In the genomic region with DNA sequence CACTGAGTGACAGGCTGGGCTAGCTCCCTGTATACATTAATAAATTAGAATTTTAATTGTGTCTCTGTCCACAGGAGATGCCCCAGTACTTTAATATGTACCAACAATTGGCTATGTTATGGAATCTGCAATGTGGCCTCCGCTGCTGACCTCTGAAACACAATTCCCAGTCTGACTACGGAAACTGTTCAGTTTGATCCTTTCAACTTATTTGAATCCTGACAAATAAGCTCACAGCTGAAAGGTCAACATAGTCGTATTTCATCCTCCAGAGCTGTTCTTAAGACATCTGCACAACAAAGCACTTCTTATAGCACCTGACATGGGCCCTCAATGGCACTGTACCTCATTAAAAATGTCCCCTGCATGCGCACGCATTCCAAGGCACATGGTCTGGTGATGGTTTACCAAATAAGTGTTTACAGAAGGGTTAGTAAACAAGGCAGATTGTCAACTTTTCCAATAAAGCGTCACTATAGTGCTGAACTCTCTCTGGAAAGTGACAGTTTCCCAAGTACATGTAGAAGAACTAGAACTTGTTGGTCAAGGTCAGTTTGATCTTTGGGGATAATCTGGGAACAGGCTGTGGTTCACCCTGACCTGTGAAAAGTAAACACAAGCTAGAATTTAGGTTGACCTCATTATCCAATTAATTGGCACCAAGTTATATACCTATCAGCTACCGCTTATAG, we compare ENCODE assay signal across 17 cellular contexts.
DNase-seq lines count a peak whose midpoint lies in the region; ATAC-seq, FAIRE-seq and TF ChIP-seq lines count a peak whose summit lies in the region.
"Had no signal": no experiment of that assay in that cellular context is flagged by ENCODE, and none has a peak within 500 bp of the region (broad histone marks: within the 10 kb centered on the region; RNA-seq: fewer than 3 reads in every experiment).

No MANE protein-coding gene starts in this region.

- no peak overlapping the region for H3K4me2 ChIP-seq in HepG2 (ENCODE audit: low read depth, low read length)

- no peaks in the 10 kb centered on the region for H3K27me3 ChIP-seq in HepG2 (ENCODE audit: control insufficient read depth in 1 of 2, insufficient read depth in 2 of 2, low read length in 2 of 2)

- TF ChIP-seq EP300 in HepG2 (IDR thresholded peaks at IDR 0.05; ENCODE audit: low read depth in 2 of 2, low read length in 2 of 2) (no peak), HepG2 (CRISPR knock-in tag; IDR thresholded peaks at IDR 0.05; ENCODE audit: borderline replicate concordance) (no peak)

- no peaks in the 10 kb centered on the region for H3K9me3 Mint-ChIP-seq in activated T-cell treated with anti-CD3 and anti-CD28 coated beads, Interleukin-2, amount 50 U/mL, for 72 hours
- H3K9me3 Mint-ChIP-seq in activated naive CD8-positive, alpha-beta T cell treated with anti-CD3 and anti-CD28 coated beads for 36 hours = peaks cover 2% of the 10 kb centered on the region
- H3K9me3 Mint-ChIP-seq in stimulated activated naive B cell treated with anti-CD40 and anti-IgM and Interleukin-4, amounts not matched to agents 10 μg/mL and 1 μg/mL and 100 μg/mL, for 72 hours = no peaks in the 10 kb centered on the region

- CTCF ChIA-PET in HepG2 (lab: Yijun Ruan, JAX; ENCODE audit: low intra/inter-chr PET ratio, low total read pairs) = no interaction called here

- TF ChIP-seq POLR2A in HepG2 (IDR thresholded peaks at IDR 0.05; ENCODE audit: insufficient read depth in 1 of 2, low read depth in 2 of 2, low read length in 2 of 2) = no peak

- H3K36me3 Mint-ChIP-seq in activated T-cell treated with anti-CD3 and anti-CD28 coated beads, Interleukin-2, amount 50 U/mL, for 72 hours (ENCODE audit: insufficient read depth in 2 of 2) = peaks cover 5 to 27% of the 10 kb centered on the region in 2 donors
- H3K36me3 Mint-ChIP-seq in activated naive CD8-positive, alpha-beta T cell treated with anti-CD3 and anti-CD28 coated beads for 36 hours = peaks cover 81% of the 10 kb centered on the region
- H3K36me3 Mint-ChIP-seq in stimulated activated naive B cell treated with anti-CD40 and anti-IgM and Interleukin-4, amounts not matched to agents 10 μg/mL and 1 μg/mL and 100 μg/mL, for 72 hours = peaks cover 45 to 56% of the 10 kb centered on the region in 2 donors

- ATAC-seq in activated T-cell treated with anti-CD3 and anti-CD28 coated beads, Interleukin-2, amount 50 U/mL, for 72 hours (replicated peaks in 1 of 2) = no peak
- no peak for ATAC-seq in HepG2
- no peak for ATAC-seq in stimulated activated naive B cell treated with anti-CD40 and anti-IgM and Interleukin-4, amounts not matched to agents 10 μg/mL and 1 μg/mL and 100 μg/mL, for 72 hours (replicated peaks)
- ATAC-seq in HG03460 (IDR thresholded peaks at IDR 0.05; ENCODE audit: unreplicated experiment) = no peak
- ATAC-seq: left cardiac atrium had no signal

- H4K20me1 ChIP-seq in HepG2 (ENCODE audit: insufficient read depth, low read length) = no peaks in the 10 kb centered on the region

- no TSS peak for BruUV-seq in HepG2 (replicated peaks; lab: Mats Ljungman, UMichigan)

- no peak overlapping the region for H2AFZ ChIP-seq in HepG2 (ENCODE audit: low read length)

- no peaks in the 10 kb centered on the region for H3K79me2 ChIP-seq in HepG2 (ENCODE audit: insufficient read depth, low read length)

- H3K27me3 Mint-ChIP-seq in activated T-cell treated with anti-CD3 and anti-CD28 coated beads, Interleukin-2, amount 50 U/mL, for 72 hours (ENCODE audit: low read depth) = no peaks in the 10 kb centered on the region
- no peaks in the 10 kb centered on the region for H3K27me3 Mint-ChIP-seq in activated naive CD8-positive, alpha-beta T cell treated with anti-CD3 and anti-CD28 coated beads for 36 hours
- no peaks in the 10 kb centered on the region for H3K27me3 Mint-ChIP-seq in stimulated activated naive B cell treated with anti-CD40 and anti-IgM and Interleukin-4, amounts not matched to agents 10 μg/mL and 1 μg/mL and 100 μg/mL, for 72 hours

- POLR2A ChIA-PET in HepG2 (lab: Yijun Ruan, JAX) = interaction anchor here (0.9 kb wide), 1 partner anchor 98 kb away, joined by 3 read pairs; no protein-coding TSS in a partner anchor

- H3K4me3 ChIP-seq in HepG2 (replicated peaks in 1 of 3; ENCODE audit: insufficient read depth in 1 of 3, low read depth in 2 of 3, low read length in 3 of 3) = no peak overlapping the region

- DNase-seq in activated T-cell treated with anti-CD3 and anti-CD28 coated beads, Interleukin-2, amount 50 U/mL, for 72 hours = no peak
- DNase-seq in activated T-cell treated with anti-CD3 and anti-CD28 coated beads for 4 hours (no peak), HepG2 (ENCODE audit: low spot score) (no peak), NCI-H524 treated with DMSO at 0.1 percent for 48 hours (lab: John Stamatoyannopoulos, UW) (no peak), D341Med (ENCODE audit: low spot score) (no peak)
- no peak for DNase-seq in activated naive CD8-positive, alpha-beta T cell treated with anti-CD3 and anti-CD28 coated beads for 36 hours
- no peak for DNase-seq in stimulated activated naive B cell treated with anti-CD40 and anti-IgM and Interleukin-4, amounts not matched to agents 10 μg/mL and 1 μg/mL and 100 μg/mL, for 72 hours
- DNase-seq: activated gamma-delta T cell treated with Interleukin-2 at 50 U/mL for 16 hours; left cardiac atrium; MM.1S; NCI-H748 treated with DMSO at 0.1 percent for 48 hours; posterior cingulate gyrus; stimulated activated naive CD4-positive, alpha-beta T cell treated with Interleukin-2 at 50 U/mL for 16 hours; SW 1271 had no signal

- TF ChIP-seq RAD21 in HepG2 (CRISPR knock-in tag; IDR thresholded peaks at IDR 0.05) = no peak

- in situ Hi-C loops in HepG2 (cut with HindIII; ENCODE audit: extremely low pct_ligation_motif_present, low pct_unique_long_range_greater_than_20kb) = no loop called here

- no peak overlapping the region for H3K4me3 Mint-ChIP-seq in activated T-cell treated with anti-CD3 and anti-CD28 coated beads, Interleukin-2, amount 50 U/mL, for 72 hours
- no peak overlapping the region for H3K4me3 Mint-ChIP-seq in activated naive CD8-positive, alpha-beta T cell treated with anti-CD3 and anti-CD28 coated beads for 36 hours
- no peak overlapping the region for H3K4me3 Mint-ChIP-seq in stimulated activated naive B cell treated with anti-CD40 and anti-IgM and Interleukin-4, amounts not matched to agents 10 μg/mL and 1 μg/mL and 100 μg/mL, for 72 hours

- FAIRE-seq in HepG2 (lab: Jason Lieb, UNC) = peak; percentile 21
- FAIRE-seq: urothelium cell line had no signal

- H3K27ac ChIP-seq in HepG2 (ENCODE audit: extremely low read length, insufficient read depth, low read length) = no peak overlapping the region
- H3K27ac ChIP-seq: VCaP had no signal

- H3K4me1 Mint-ChIP-seq in activated T-cell treated with anti-CD3 and anti-CD28 coated beads, Interleukin-2, amount 50 U/mL, for 72 hours (ENCODE audit: low read depth) = peaks cover 91% of the 10 kb centered on the region
- peaks cover 84% of the 10 kb centered on the region for H3K4me1 Mint-ChIP-seq in activated naive CD8-positive, alpha-beta T cell treated with anti-CD3 and anti-CD28 coated beads for 36 hours
- peaks cover 37 to 82% of the 10 kb centered on the region in 2 donors for H3K4me1 Mint-ChIP-seq in stimulated activated naive B cell treated with anti-CD40 and anti-IgM and Interleukin-4, amounts not matched to agents 10 μg/mL and 1 μg/mL and 100 μg/mL, for 72 hours

- peaks cover 12 to 26% of the 10 kb centered on the region in 2 experiments for H3K36me3 ChIP-seq in HepG2 (replicated peaks in 1 of 2; ENCODE audit: control insufficient read depth in 1 of 2, insufficient read depth in 2 of 2, low read length in 2 of 2)

- intact Hi-C loops in HepG2 (cut with micrococcal nuclease; ENCODE audit: unreplicated experiment) = no loop called here

- no peak overlapping the region for H3K9ac ChIP-seq in HepG2 (ENCODE audit: insufficient read depth, low read depth, low read length)

- no peaks in the 10 kb centered on the region for H3K9me3 ChIP-seq in HepG2 (ENCODE audit: low read length)

- WGBS in HepG2 (ENCODE audit: low lambda C conversion rate) = 92% methylated on average over 7 of the region's 7 CpGs

- H3K27ac Mint-ChIP-seq in activated T-cell treated with anti-CD3 and anti-CD28 coated beads, Interleukin-2, amount 50 U/mL, for 72 hours = peak overlapping the region; percentile 82
- peak overlapping the region; percentile 91 for H3K27ac Mint-ChIP-seq in activated naive CD8-positive, alpha-beta T cell treated with anti-CD3 and anti-CD28 coated beads for 36 hours
- peak overlapping the region; percentile 87 for H3K27ac Mint-ChIP-seq in stimulated activated naive B cell treated with anti-CD40 and anti-IgM and Interleukin-4, amounts not matched to agents 10 μg/mL and 1 μg/mL and 100 μg/mL, for 72 hours

- no peak for TF ChIP-seq CTCF in HepG2 (CRISPR knock-in tag; IDR thresholded peaks at IDR 0.05)

- no peaks in the 10 kb centered on the region for H3K4me1 ChIP-seq in HepG2 (ENCODE audit: insufficient read depth, low read length)

TF ChIP-seq in HepG2, 621 proteins besides CTCF, POLR2A, EP300 and RAD21:
- TF ChIP-seq, protein P1, sequence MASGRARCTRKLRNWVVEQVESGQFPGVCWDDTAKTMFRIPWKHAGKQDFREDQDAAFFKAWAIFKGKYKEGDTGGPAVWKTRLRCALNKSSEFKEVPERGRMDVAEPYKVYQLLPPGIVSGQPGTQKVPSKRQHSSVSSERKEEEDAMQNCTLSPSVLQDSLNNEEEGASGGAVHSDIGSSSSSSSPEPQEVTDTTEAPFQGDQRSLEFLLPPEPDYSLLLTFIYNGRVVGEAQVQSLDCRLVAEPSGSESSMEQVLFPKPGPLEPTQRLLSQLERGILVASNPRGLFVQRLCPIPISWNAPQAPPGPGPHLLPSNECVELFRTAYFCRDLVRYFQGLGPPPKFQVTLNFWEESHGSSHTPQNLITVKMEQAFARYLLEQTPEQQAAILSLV (CRISPR knock-in tag; IDR thresholded peaks at IDR 0.05; ENCODE audit: borderline replicate concordance) = no peak
- TF ChIP-seq ZNF776 (CRISPR knock-in tag; IDR thresholded peaks at IDR 0.05) (no peak), ZNF441 (CRISPR knock-in tag; IDR thresholded peaks at IDR 0.05; ENCODE audit: borderline replicate concordance) (no peak), ZNF337 (CRISPR knock-in tag; IDR thresholded peaks at IDR 0.05; ENCODE audit: borderline replicate concordance, low read depth) (no peak), TCF12 (IDR thresholded peaks at IDR 0.05) (no peak), TCF12 (CRISPR knock-in tag; IDR thresholded peaks at IDR 0.05) (no peak), ELF3 (CRISPR knock-in tag; IDR thresholded peaks at IDR 0.05) (no peak), ZNF230 (CRISPR knock-in tag; IDR thresholded peaks at IDR 0.05) (no peak), ZFAT (CRISPR knock-in tag; conservative IDR thresholded peaks at IDR 0.05) (no peak)
- TF ChIP-seq, protein P2, sequence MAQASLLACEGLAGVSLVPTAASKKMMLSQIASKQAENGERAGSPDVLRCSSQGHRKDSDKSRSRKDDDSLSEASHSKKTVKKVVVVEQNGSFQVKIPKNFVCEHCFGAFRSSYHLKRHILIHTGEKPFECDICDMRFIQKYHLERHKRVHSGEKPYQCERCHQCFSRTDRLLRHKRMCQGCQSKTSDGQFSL (CRISPR knock-in tag; IDR thresholded peaks at IDR 0.05) = no peak
TF ChIP-seq in HepG2: peak in this region for 0.
